ENCODE assay signal across 9 cellular contexts in the genomic region with DNA sequence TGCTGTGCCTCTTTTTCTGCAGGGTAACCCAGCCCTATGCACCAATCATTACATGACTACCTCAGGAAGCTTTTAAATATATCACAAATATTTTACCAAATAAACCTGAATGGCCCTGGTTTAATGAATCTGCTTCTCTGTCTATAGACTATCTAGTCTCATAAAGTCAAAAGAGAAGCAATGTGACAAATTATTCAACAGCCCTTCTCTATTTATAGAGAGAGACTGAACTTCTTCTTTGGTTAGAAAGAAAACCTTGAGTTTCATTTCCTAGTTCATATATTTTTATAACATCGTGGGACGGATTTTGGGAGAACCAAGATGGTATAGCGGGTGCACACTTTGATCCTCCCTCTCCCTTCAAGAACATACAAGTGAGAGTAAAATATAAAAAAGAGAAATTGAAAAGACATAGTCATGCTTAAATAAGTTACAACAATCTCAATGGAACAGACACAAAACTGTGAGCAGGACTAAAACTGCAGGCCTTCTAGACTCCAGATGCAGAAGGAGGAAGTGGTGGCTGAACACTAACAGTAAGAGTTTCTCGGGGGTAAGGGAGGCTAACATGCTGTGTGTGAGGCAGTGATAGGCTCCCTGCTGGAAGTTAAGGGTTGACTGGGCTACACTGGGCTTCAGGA. TPM values are rescaled to one million over a fixed set of nuclear protein-coding genes. Genes with fewer than 3 reads are reported as not detected.
DNase-seq lines count a peak whose midpoint lies in the region; ATAC-seq and TF ChIP-seq lines count a peak whose summit lies in the region.
"Not testable (repeated sequence)": the region's sequence is repeated elsewhere in the genome, so short reads cannot be mapped to it uniquely, and the experiment has no call there.
"Had no signal": no experiment of that assay in that cellular context is flagged by ENCODE, and none has a peak within 500 bp of the region (broad histone marks: within the 10 kb centered on the region; RNA-seq: fewer than 3 reads in every experiment).

No MANE protein-coding gene starts in this region.

- not testable (repeated sequence) for H3K27me3 Mint-ChIP-seq in activated T-helper 2 cell treated with anti-CD3 and anti-CD28 coated beads, Interferon-gamma antibody, Interleukin-2, Interleukin-4, amounts not matched to agents 10 μg/mL and 5 μg/mL and 100 μg/mL, durations not matched to agents 14 hours and 24 hours and 36 hours (ENCODE audit: low read depth); stimulated activated naive CD8-positive, alpha-beta T cell treated with anti-CD3 and anti-CD28 coated beads, Interleukin-15, amount 100 ng/mL, for 72 hours

- DNase-seq in GM13976 (ENCODE audit: low spot score) = peak; percentile 63
- DNase-seq in activated T-helper 2 cell treated with anti-CD3 and anti-CD28 coated beads, Interferon-gamma antibody, Interleukin-2, Interleukin-4, amounts not matched to agents 10 μg/mL and 5 μg/mL and 100 μg/mL, durations not matched to agents 14 hours and 24 hours and 36 hours (ENCODE audit: low spot score) = peak; percentile 8
- DNase-seq in left lobe of liver (ENCODE audit: low spot score); stimulated activated naive CD8-positive, alpha-beta T cell treated with anti-CD3 and anti-CD28 coated beads, Interleukin-15, amount 100 ng/mL, for 72 hours: not testable (repeated sequence)

- not testable (repeated sequence) for H3F3A ChIP-seq in OCI-LY1 (ENCODE audit: insufficient read depth, low read length)

- peak; percentile 95 for ATAC-seq in GM19452 (IDR thresholded peaks at IDR 0.05; ENCODE audit: unreplicated experiment)
- peak; percentile 93 for ATAC-seq in HG02678 (IDR thresholded peaks at IDR 0.05; ENCODE audit: unreplicated experiment)
- ATAC-seq in HG03442 (IDR thresholded peaks at IDR 0.05; ENCODE audit: unreplicated experiment) = peak; percentile 85
- ATAC-seq in left lobe of liver = peak; percentile 47
- peak; percentile 86 for ATAC-seq in stimulated activated naive CD8-positive, alpha-beta T cell treated with anti-CD3 and anti-CD28 coated beads, Interleukin-15, amount 100 ng/mL, for 72 hours

- peaks cover 14% of the 10 kb centered on the region for H3K4me1 ChIP-seq in OCI-LY1 (ENCODE audit: insufficient read depth, low read length, severe bottlenecking)

- not testable (repeated sequence) for H3K79me2 ChIP-seq in OCI-LY1 (ENCODE audit: insufficient read depth, low read length)

- not testable (repeated sequence) for H3K36me3 Mint-ChIP-seq in activated T-helper 2 cell treated with anti-CD3 and anti-CD28 coated beads, Interferon-gamma antibody, Interleukin-2, Interleukin-4, amounts not matched to agents 10 μg/mL and 5 μg/mL and 100 μg/mL, durations not matched to agents 14 hours and 24 hours and 36 hours (ENCODE audit: low read depth)

- not testable (repeated sequence) for H4K20me1 ChIP-seq in OCI-LY1 (ENCODE audit: insufficient read depth, low read length)

- peak overlapping the region; percentile 37 for H3K4me2 ChIP-seq in OCI-LY1 (ENCODE audit: low read length)

- not testable (repeated sequence) for TF ChIP-seq CTCF in GM13976 (IDR thresholded peaks at IDR 0.05; ENCODE audit: borderline replicate concordance, control extremely low read depth, extremely low read depth, insufficient read depth, missing control alignments); OCI-LY1 (IDR thresholded peaks at IDR 0.05; ENCODE audit: low read length)

- not testable (repeated sequence) for H3K36me3 ChIP-seq in OCI-LY1 (ENCODE audit: insufficient read depth, low read length)

- H3K4me1 Mint-ChIP-seq in activated T-helper 2 cell treated with anti-CD3 and anti-CD28 coated beads, Interferon-gamma antibody, Interleukin-2, Interleukin-4, amounts not matched to agents 10 μg/mL and 5 μg/mL and 100 μg/mL, durations not matched to agents 14 hours and 24 hours and 36 hours (ENCODE audit: low read depth) = peaks cover 17% of the 10 kb centered on the region
- H3K4me1 Mint-ChIP-seq in stimulated activated naive CD8-positive, alpha-beta T cell treated with anti-CD3 and anti-CD28 coated beads, Interleukin-15, amount 100 ng/mL, for 72 hours = peaks cover 19% of the 10 kb centered on the region

- H3K9me3 ChIP-seq in OCI-LY1 (ENCODE audit: low read length) = not testable (repeated sequence)

- H3K9me3 Mint-ChIP-seq in activated T-helper 2 cell treated with anti-CD3 and anti-CD28 coated beads, Interferon-gamma antibody, Interleukin-2, Interleukin-4, amounts not matched to agents 10 μg/mL and 5 μg/mL and 100 μg/mL, durations not matched to agents 14 hours and 24 hours and 36 hours; stimulated activated naive CD8-positive, alpha-beta T cell treated with anti-CD3 and anti-CD28 coated beads, Interleukin-15, amount 100 ng/mL, for 72 hours: not testable (repeated sequence)

- in situ Hi-C loops in GM13976 (cut with MboI; ENCODE audit: low sequenced_read_pairs, unreplicated experiment) = not testable (repeated sequence)

- H3K27ac ChIP-seq in OCI-LY1 (ENCODE audit: low read depth, low read length, poor library complexity, severe bottlenecking) = peak overlapping the region; percentile 64

- not testable (repeated sequence) for H3K9me2 ChIP-seq in OCI-LY1 (ENCODE audit: low read depth, low read length)

- intact Hi-C loops in activated T-helper 2 cell treated with anti-CD3 and anti-CD28 coated beads, Interferon-gamma antibody, Interleukin-2, Interleukin-4, amounts not matched to agents 10 μg/mL and 5 μg/mL and 100 μg/mL, durations not matched to agents 14 hours and 24 hours and 36 hours (cut with micrococcal nuclease) = not testable (repeated sequence)

- not testable (repeated sequence) for H3K9ac ChIP-seq in OCI-LY1 (ENCODE audit: low read length)

- not testable (repeated sequence) for H3K4me3 ChIP-seq in OCI-LY1 (ENCODE audit: low read depth, low read length, poor library complexity, severe bottlenecking)

- not testable (repeated sequence) for H2AFZ ChIP-seq in OCI-LY1 (ENCODE audit: low read length)

- not testable (repeated sequence) for H3K4me3 Mint-ChIP-seq in activated T-helper 2 cell treated with anti-CD3 and anti-CD28 coated beads, Interferon-gamma antibody, Interleukin-2, Interleukin-4, amounts not matched to agents 10 μg/mL and 5 μg/mL and 100 μg/mL, durations not matched to agents 14 hours and 24 hours and 36 hours (ENCODE audit: low read depth)
- H3K4me3 Mint-ChIP-seq in stimulated activated naive CD8-positive, alpha-beta T cell treated with anti-CD3 and anti-CD28 coated beads, Interleukin-15, amount 100 ng/mL, for 72 hours = peak overlapping the region in 1 of 2 donors; percentile 63

- not testable (repeated sequence) for H3K27me3 ChIP-seq in OCI-LY1 (ENCODE audit: insufficient read depth, low read length)

- H3K27ac Mint-ChIP-seq in activated T-helper 2 cell treated with anti-CD3 and anti-CD28 coated beads, Interferon-gamma antibody, Interleukin-2, Interleukin-4, amounts not matched to agents 10 μg/mL and 5 μg/mL and 100 μg/mL, durations not matched to agents 14 hours and 24 hours and 36 hours = peak overlapping the region; percentile 40
- H3K27ac Mint-ChIP-seq in stimulated activated naive CD8-positive, alpha-beta T cell treated with anti-CD3 and anti-CD28 coated beads, Interleukin-15, amount 100 ng/mL, for 72 hours = peak overlapping the region; percentile 9 to 57

RNA-seq across cellular contexts. Expression of a gene that starts 3.9 kb away (rescaled TPM):
- total RNA-seq in activated T-helper 2 cell treated with anti-CD3 and anti-CD28 coated beads, Interferon-gamma antibody, Interleukin-2, Interleukin-4, amounts not matched to agents 10 μg/mL and 5 μg/mL and 100 μg/mL, durations not matched to agents 14 hours and 24 hours and 36 hours = 2.1 and 2.9 TPM in 2 replicates
- 0.45 TPM for total RNA-seq in left lobe of liver
- total RNA-seq: ascending aorta had no signal
